ENCODE assay signal across 1 cellular context in genomic region chr14:29442720-29443119, GRCh38.
TF ChIP-seq lines count a peak whose summit lies in the region.

No MANE protein-coding gene starts in this region.

TF ChIP-seq in SK-N-SH treated with all-trans-retinoic acid at 6 μM for 48 hours, 23 proteins besides CTCF, POLR2A, EP300 and RAD21 (continued from another document):
- TF ChIP-seq POU6F1 (CRISPR knock-in tag; IDR thresholded peaks at IDR 0.05; ENCODE audit: borderline replicate concordance, low read depth), result no peak
